ENCODE assay signal across 14 cellular contexts in the genomic region with DNA sequence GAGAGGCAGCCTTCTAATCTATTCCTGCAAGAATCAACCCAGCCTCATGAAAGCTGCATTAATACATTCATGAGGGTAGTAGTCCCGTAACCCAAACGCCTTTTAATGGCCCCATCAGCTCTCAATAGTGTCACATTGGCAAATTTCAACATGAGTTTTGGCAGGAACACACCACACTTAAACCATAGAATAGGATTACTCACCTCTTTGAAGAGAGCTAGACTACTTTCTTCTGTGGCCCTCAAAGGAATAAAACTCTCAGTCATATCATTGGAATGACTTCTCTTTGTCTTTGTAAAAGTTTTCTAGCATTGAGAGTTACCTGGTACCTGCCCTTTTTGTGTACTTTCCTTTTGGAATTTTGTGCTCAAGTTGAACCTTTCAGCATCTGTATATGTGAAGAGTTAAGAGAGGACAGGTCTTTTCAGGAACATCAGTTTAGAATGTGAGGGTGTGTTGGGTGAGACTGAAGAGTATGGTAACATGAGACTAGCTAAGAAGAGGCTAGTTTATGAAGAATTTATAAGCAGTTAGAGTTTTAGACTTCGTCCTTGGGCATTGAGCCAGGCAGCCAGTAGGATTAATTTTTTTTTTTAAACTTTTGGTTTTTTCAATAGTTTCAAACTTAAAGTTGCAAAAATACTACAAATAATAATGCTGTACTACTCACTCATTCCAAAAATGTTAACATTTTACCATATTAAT.
A peak's percentile ranks its signal among the peaks of the same experiment; 100 is the strongest.
DNase-seq lines count a peak whose midpoint lies in the region; ATAC-seq and TF ChIP-seq lines count a peak whose summit lies in the region.
"Had no signal": no experiment of that assay in that cellular context is flagged by ENCODE, and none has a peak within 500 bp of the region (broad histone marks: within the 10 kb centered on the region; RNA-seq: fewer than 3 reads in every experiment).

No MANE protein-coding gene starts in this region.

- H3K9me3 Mint-ChIP-seq in chondrocyte (ENCODE audit: low read depth) = no peaks in the 10 kb centered on the region
- no peaks in the 10 kb centered on the region for H3K9me3 Mint-ChIP-seq in natural killer cell
- no peaks in the 10 kb centered on the region for H3K9me3 Mint-ChIP-seq in activated naive CD8-positive, alpha-beta T cell treated with anti-CD3 and anti-CD28 coated beads, Interleukin-2, amount 50 U/mL, for 24 hours
- H3K9me3 Mint-ChIP-seq: activated T-cell treated with anti-CD3 and anti-CD28 coated beads, Interleukin-2, amount 50 U/mL, for 4 hours had no signal

- no peak for ATAC-seq in natural killer cell
- ATAC-seq in HG03025 (IDR thresholded peaks at IDR 0.05; ENCODE audit: low FRiP score, unreplicated experiment) = no peak
- no peak for ATAC-seq in activated naive CD8-positive, alpha-beta T cell treated with anti-CD3 and anti-CD28 coated beads, Interleukin-2, amount 50 U/mL, for 24 hours
- ATAC-seq in HG02763 (IDR thresholded peaks at IDR 0.05; ENCODE audit: unreplicated experiment) = no peak
- ATAC-seq: activated T-cell treated with anti-CD3 and anti-CD28 coated beads, Interleukin-2, amount 50 U/mL, for 4 hours had no signal

- H3K4me3 Mint-ChIP-seq in chondrocyte (ENCODE audit: unreplicated experiment) = no peak overlapping the region
- no peak overlapping the region for H3K4me3 Mint-ChIP-seq in natural killer cell
- no peak overlapping the region for H3K4me3 Mint-ChIP-seq in activated naive CD8-positive, alpha-beta T cell treated with anti-CD3 and anti-CD28 coated beads, Interleukin-2, amount 50 U/mL, for 24 hours
- H3K4me3 Mint-ChIP-seq: activated T-cell treated with anti-CD3 and anti-CD28 coated beads, Interleukin-2, amount 50 U/mL, for 4 hours had no signal

- H3K36me3 Mint-ChIP-seq in chondrocyte (ENCODE audit: low read depth) (peaks cover 16% of the 10 kb centered on the region), natural killer cell (no peaks in the 10 kb centered on the region)
- H3K36me3 Mint-ChIP-seq in activated naive CD8-positive, alpha-beta T cell treated with anti-CD3 and anti-CD28 coated beads, Interleukin-2, amount 50 U/mL, for 24 hours (ENCODE audit: low read depth) = peaks cover 43% of the 10 kb centered on the region

- peak; percentile 31 for DNase-seq in AG10803 (ENCODE audit: low read depth)
- DNase-seq in HPDE6-E6E7 (ENCODE audit: extremely low spot score) = peak; percentile 0
- DNase-seq in chondrocyte (ENCODE audit: low spot score) = no peak
- DNase-seq in natural killer cell = no peak
- DNase-seq in activated T-cell treated with anti-CD3 and anti-CD28 coated beads, Interleukin-2, amount 50 U/mL, for 1 hour = no peak
- no peak for DNase-seq in activated naive CD8-positive, alpha-beta T cell treated with anti-CD3 and anti-CD28 coated beads, Interleukin-2, amount 50 U/mL, for 24 hours
- DNase-seq: activated CD4-positive, alpha-beta T cell treated with anti-CD3 and anti-CD28 coated beads, Interleukin-2, amount 50 U/mL, for 1 hour; activated T-cell treated with anti-CD3 and anti-CD28 coated beads, Interleukin-2, amount 50 U/mL, for 4 hours; cortex of kidney; NCI-H1417 treated with DMSO at 0.1 percent for 48 hours; NCI-H226; SJCRH30 had no signal

- intact Hi-C loops in natural killer cell (cut with micrococcal nuclease) = no loop called here

- H3K4me1 Mint-ChIP-seq in chondrocyte (ENCODE audit: low read depth) = peaks cover 11% of the 10 kb centered on the region
- peaks cover 18 to 26% of the 10 kb centered on the region in 2 donors for H3K4me1 Mint-ChIP-seq in natural killer cell
- peaks cover 11% of the 10 kb centered on the region for H3K4me1 Mint-ChIP-seq in activated naive CD8-positive, alpha-beta T cell treated with anti-CD3 and anti-CD28 coated beads, Interleukin-2, amount 50 U/mL, for 24 hours

- H3K27me3 Mint-ChIP-seq in chondrocyte (ENCODE audit: low read depth) (no peaks in the 10 kb centered on the region), natural killer cell (ENCODE audit: low read depth in 2 of 2) (no peaks in the 10 kb centered on the region)
- H3K27me3 Mint-ChIP-seq in activated naive CD8-positive, alpha-beta T cell treated with anti-CD3 and anti-CD28 coated beads, Interleukin-2, amount 50 U/mL, for 24 hours = no peaks in the 10 kb centered on the region

- no peak overlapping the region for H3K4me3 ChIP-seq in AG10803 (ENCODE audit: low read length)
- H3K4me3 ChIP-seq: SJCRH30 had no signal

- H3K27ac Mint-ChIP-seq in chondrocyte (ENCODE audit: unreplicated experiment) = peak overlapping the region; percentile 6
- peak overlapping the region; percentile 54 to 79 for H3K27ac Mint-ChIP-seq in natural killer cell
- H3K27ac Mint-ChIP-seq in activated naive CD8-positive, alpha-beta T cell treated with anti-CD3 and anti-CD28 coated beads, Interleukin-2, amount 50 U/mL, for 24 hours = no peak overlapping the region

- TF ChIP-seq CTCF in AG10803 (conservative IDR thresholded peaks at IDR 0.05; ENCODE audit: low read length) = no peak
- no peak for TF ChIP-seq CTCF in chondrocyte (IDR thresholded peaks at IDR 0.05)
- no peak for TF ChIP-seq CTCF in natural killer cell (IDR thresholded peaks at IDR 0.05)

Comparison
In these comparisons a context has a peak if more than half of its experiments do, and no peak if none do; other contexts are left out.
1. DNase-seq: peak in AG10803 (single experiment) and HPDE6-E6E7 (single experiment); none in chondrocyte (single experiment), natural killer cell (single experiment), activated T-cell treated with anti-CD3 and anti-CD28 coated beads, Interleukin-2, amount 50 U/mL, for 1 hour (single experiment) and activated naive CD8-positive, alpha-beta T cell treated with anti-CD3 and anti-CD28 coated beads, Interleukin-2, amount 50 U/mL, for 24 hours (single experiment).